ENCODE assay signal across 8 cellular contexts in genomic region chr1:231091853-231092301, GRCh38. TPM values are rescaled to one million over a fixed set of nuclear protein-coding genes. Genes with fewer than 3 reads are reported as not detected.
DNase-seq lines count a peak whose midpoint lies in the region; ATAC-seq lines count a peak whose summit lies in the region.

No MANE protein-coding gene starts in this region.

- peak; percentile 51 for DNase-seq in SIG-M5 treated with dmso at 0.1 percent for 504 hours (lab: John Stamatoyannopoulos, UW; ENCODE audit: unreplicated experiment)
- DNase-seq in SIG-M5 (lab: John Stamatoyannopoulos, UW): no peak
- DNase-seq in NCI-H82 (lab: John Stamatoyannopoulos, UW): peak; percentile 80
- peak; percentile 27 to 45 for DNase-seq in activated T-cell treated with anti-CD3 and anti-CD28 coated beads, Interleukin-2, amount 50 U/mL, for 72 hours
- peak in 1 of 2 donors; percentile 72 for DNase-seq in left colon
- DNase-seq in NK-92 treated with Interleukin-12 subunit alpha and Interleukin-12 subunit beta, amount 100 ng/mL, for 24 hours (lab: John Stamatoyannopoulos, UW): no peak
- no peak for DNase-seq in NCI-H2107 treated with DMSO at 0.1 percent for 48 hours (lab: John Stamatoyannopoulos, UW; ENCODE audit: unreplicated experiment)

- no peaks in the 10 kb centered on the region for H3K9me3 Mint-ChIP-seq in activated T-cell treated with anti-CD3 and anti-CD28 coated beads, Interleukin-2, amount 50 U/mL, for 72 hours

- no peaks in the 10 kb centered on the region for H3K36me3 Mint-ChIP-seq in activated T-cell treated with anti-CD3 and anti-CD28 coated beads, Interleukin-2, amount 50 U/mL, for 72 hours (ENCODE audit: insufficient read depth in 2 of 2)

- H3K4me1 Mint-ChIP-seq in activated T-cell treated with anti-CD3 and anti-CD28 coated beads, Interleukin-2, amount 50 U/mL, for 72 hours (ENCODE audit: low read depth): no peaks in the 10 kb centered on the region

- intact Hi-C loops in left colon (cut with DNase I, micrococcal nuclease): no loop called here

- no peak overlapping the region for H3K4me3 Mint-ChIP-seq in activated T-cell treated with anti-CD3 and anti-CD28 coated beads, Interleukin-2, amount 50 U/mL, for 72 hours

- no peak overlapping the region for H3K27ac Mint-ChIP-seq in activated T-cell treated with anti-CD3 and anti-CD28 coated beads, Interleukin-2, amount 50 U/mL, for 72 hours

- peaks cover 21% of the 10 kb centered on the region for H3K27me3 Mint-ChIP-seq in activated T-cell treated with anti-CD3 and anti-CD28 coated beads, Interleukin-2, amount 50 U/mL, for 72 hours (ENCODE audit: low read depth)

- ATAC-seq in activated T-cell treated with anti-CD3 and anti-CD28 coated beads, Interleukin-2, amount 50 U/mL, for 72 hours (replicated peaks in 1 of 2): no peak
- ATAC-seq in left colon (peak; percentile 73), HG02642 (IDR thresholded peaks at IDR 0.05; ENCODE audit: poor library complexity, unreplicated experiment) (no peak)

RNA-seq across cellular contexts. Expression of gene FAM89A, which starts 51.8 kb away (rescaled TPM):
- 10 to 100 TPM; 17.1 to 17.4 TPM for total RNA-seq in activated T-cell treated with anti-CD3 and anti-CD28 coated beads, Interleukin-2, amount 50 U/mL, for 72 hours
- total RNA-seq in left colon: 1 to 10 TPM; 4.2 to 4.5 TPM

Comparison
In these comparisons a context has a peak if more than half of its experiments do, and no peak if none do; other contexts are left out.
1. DNase-seq: peak in SIG-M5 treated with dmso at 0.1 percent for 504 hours (single experiment), NCI-H82 (single experiment) and activated T-cell treated with anti-CD3 and anti-CD28 coated beads, Interleukin-2, amount 50 U/mL, for 72 hours (2 of 2); none in SIG-M5 (single experiment), NK-92 treated with Interleukin-12 subunit alpha and Interleukin-12 subunit beta, amount 100 ng/mL, for 24 hours (single experiment) and NCI-H2107 treated with DMSO at 0.1 percent for 48 hours (single experiment).